In genomic region chr1:15985611-15986272, GRCh38 we compare ENCODE assay signal across 15 cellular contexts. TPM values are rescaled to one million over a fixed set of nuclear protein-coding genes. Genes with fewer than 3 reads are reported as not detected.
DNase-seq lines count a peak whose midpoint lies in the region; ATAC-seq and TF ChIP-seq lines count a peak whose summit lies in the region.
"Had no signal": no experiment of that assay in that cellular context is flagged by ENCODE, and none has a peak within 500 bp of the region (broad histone marks: within the 10 kb centered on the region; RNA-seq: fewer than 3 reads in every experiment).

No MANE protein-coding gene starts in this region.

- no peak overlapping the region for H3K27ac ChIP-seq in RWPE2 (ENCODE audit: poor library complexity, severe bottlenecking)
- H3K27ac ChIP-seq in mesenchymal stem cell (ENCODE audit: low read length, poor library complexity, severe bottlenecking), result no peak overlapping the region
- H3K27ac ChIP-seq in dorsolateral prefrontal cortex, result no peak overlapping the region
- H3K27ac ChIP-seq in naive thymus-derived CD4-positive, alpha-beta T cell (ENCODE audit: low read depth, low read length), result no peak overlapping the region
- H3K27ac ChIP-seq: parathyroid adenoma, uterus had no signal

- H3K9me3 ChIP-seq in RWPE2 (ENCODE audit: severe bottlenecking) (peaks cover 4% of the 10 kb centered on the region), mesenchymal stem cell (ENCODE audit: control insufficient read depth, low read length) (peaks cover 13% of the 10 kb centered on the region)
- peaks cover 0 to 3% (median 0%) of the 10 kb centered on the region in 3 experiments for H3K9me3 ChIP-seq in naive thymus-derived CD4-positive, alpha-beta T cell (ENCODE audit: control insufficient read depth in 2 of 3, low read length in 3 of 3)
- H3K9me3 ChIP-seq: uterus had no signal

- H3K14ac ChIP-seq in mesenchymal stem cell (ENCODE audit: low read length in 2 of 2), result no peak overlapping the region

- no peak overlapping the region for H3K4me3 Mint-ChIP-seq in activated naive CD4-positive, alpha-beta T cell treated with anti-CD3 and anti-CD28 coated beads for 36 hours
- H3K4me3 Mint-ChIP-seq in naive thymus-derived CD4-positive, alpha-beta T cell, result no peak overlapping the region
- H3K4me3 Mint-ChIP-seq: activated CD4-positive, alpha-beta T cell treated with anti-CD3 and anti-CD28 coated beads, Interleukin-2, amount 10 ng/mL, durations not matched to agents 7 days and 5 days; mesothelial cell of epicardium had no signal

- no peak overlapping the region for H4K8ac ChIP-seq in mesenchymal stem cell (ENCODE audit: low read length)

- no peak overlapping the region for H2BK12ac ChIP-seq in mesenchymal stem cell (ENCODE audit: low read length in 2 of 2)

- CTCF ChIA-PET in activated naive CD4-positive, alpha-beta T cell treated with anti-CD3 and anti-CD28 coated beads for 36 hours (lab: Charles Lee), result interaction anchor here (1.2 kb wide), 1 partner anchor 194 kb away, joined by 4 read pairs; no protein-coding TSS in a partner anchor
- CTCF ChIA-PET in naive thymus-derived CD4-positive, alpha-beta T cell (lab: Charles Lee), result no interaction called here

- H3K4me1 ChIP-seq in RWPE2 (ENCODE audit: insufficient read depth, poor library complexity, severe bottlenecking) (no peaks in the 10 kb centered on the region), mesenchymal stem cell (ENCODE audit: control insufficient read depth, insufficient read depth, low read depth, low read length) (peaks cover 1% of the 10 kb centered on the region)
- no peaks in the 10 kb centered on the region for H3K4me1 ChIP-seq in naive thymus-derived CD4-positive, alpha-beta T cell (ENCODE audit: control insufficient read depth in 2 of 2, insufficient read depth in 2 of 2, low read length in 2 of 2)
- H3K4me1 ChIP-seq: parathyroid adenoma, uterus had no signal

- DNase-seq in activated naive CD4-positive, alpha-beta T cell treated with Interleukin-2 at 50 U/mL for 16 hours, result peak; percentile 19
- no peak for DNase-seq in activated naive CD4-positive, alpha-beta T cell treated with anti-CD3 and anti-CD28 coated beads for 36 hours
- DNase-seq in RWPE2 (ENCODE audit: low spot score), result no peak
- DNase-seq in mesenchymal stem cell, result peak; percentile 21
- DNase-seq in dorsolateral prefrontal cortex, result no peak
- DNase-seq in naive thymus-derived CD4-positive, alpha-beta T cell, result no peak
- DNase-seq: activated CD4-positive, alpha-beta T cell treated with anti-CD3 and anti-CD28 coated beads, Interleukin-2, amount 10 ng/mL, durations not matched to agents 7 days and 5 days; activated gamma-delta T cell; DMS 273 treated with DMSO at 0.1 percent for 48 hours; KG1; NCI-H2081; NK-92 treated with Interleukin-12 subunit alpha and Interleukin-12 subunit beta, amount 100 ng/mL, for 24 hours; uterus had no signal

- H3K79me1 ChIP-seq in mesenchymal stem cell (replicated peaks; ENCODE audit: low read length, poor library complexity, severe bottlenecking), result no peaks in the 10 kb centered on the region

- H2AFZ ChIP-seq in mesenchymal stem cell (ENCODE audit: low read depth, low read length), result no peak overlapping the region
- H2AFZ ChIP-seq: parathyroid adenoma had no signal

- TF ChIP-seq CTCF in RWPE2 (IDR thresholded peaks at IDR 0.05; ENCODE audit: poor library complexity, severe bottlenecking), result no peak
- TF ChIP-seq CTCF in dorsolateral prefrontal cortex (IDR thresholded peaks at IDR 0.05 in 54 of 56, conservative IDR thresholded peaks at IDR 0.05 in 2 of 56; ENCODE audit: low read depth in 1 of 56, partially characterized antibody in 56 of 56), result no peak

- H4K91ac ChIP-seq in mesenchymal stem cell (ENCODE audit: low read length), result no peak overlapping the region

- peak; percentile 66 for ATAC-seq in RWPE2 (ENCODE audit: low read depth)
- no peak for ATAC-seq in naive thymus-derived CD4-positive, alpha-beta T cell

- intact Hi-C loops in activated naive CD4-positive, alpha-beta T cell treated with anti-CD3 and anti-CD28 coated beads for 36 hours (cut with micrococcal nuclease), result no loop called here
- intact Hi-C loops in dorsolateral prefrontal cortex (cut with DNase I), result no loop called here
- intact Hi-C loops in naive thymus-derived CD4-positive, alpha-beta T cell (cut with micrococcal nuclease), result no loop called here

- no peak overlapping the region for H2BK5ac ChIP-seq in mesenchymal stem cell (ENCODE audit: low read depth, low read length, poor library complexity, severe bottlenecking)

- no peak overlapping the region for H3K23ac ChIP-seq in mesenchymal stem cell (ENCODE audit: low read length in 2 of 2)

- H3K36me3 ChIP-seq in RWPE2 (ENCODE audit: low read depth) (no peaks in the 10 kb centered on the region), mesenchymal stem cell (ENCODE audit: control insufficient read depth in 1 of 2, insufficient read depth in 2 of 2, low read depth in 1 of 2, low read length in 2 of 2) (no peaks in the 10 kb centered on the region)
- no peaks in the 10 kb centered on the region for H3K36me3 ChIP-seq in naive thymus-derived CD4-positive, alpha-beta T cell (ENCODE audit: control insufficient read depth in 2 of 3, insufficient read depth in 3 of 3, low read length in 3 of 3)
- H3K36me3 ChIP-seq: uterus had no signal

- peaks cover 26% of the 10 kb centered on the region for H3K4me1 Mint-ChIP-seq in activated naive CD4-positive, alpha-beta T cell treated with anti-CD3 and anti-CD28 coated beads for 36 hours (ENCODE audit: low read depth)
- H3K4me1 Mint-ChIP-seq in naive thymus-derived CD4-positive, alpha-beta T cell, result no peaks in the 10 kb centered on the region
- H3K4me1 Mint-ChIP-seq: activated CD4-positive, alpha-beta T cell treated with anti-CD3 and anti-CD28 coated beads, Interleukin-2, amount 10 ng/mL, durations not matched to agents 7 days and 5 days; mesothelial cell of epicardium had no signal

- H3K36me3 Mint-ChIP-seq in activated naive CD4-positive, alpha-beta T cell treated with anti-CD3 and anti-CD28 coated beads for 36 hours (ENCODE audit: low read depth), result no peaks in the 10 kb centered on the region
- no peaks in the 10 kb centered on the region for H3K36me3 Mint-ChIP-seq in naive thymus-derived CD4-positive, alpha-beta T cell
- H3K36me3 Mint-ChIP-seq: mesothelial cell of epicardium had no signal

- H3K4ac ChIP-seq in mesenchymal stem cell (ENCODE audit: low read depth in 1 of 2, low read length in 2 of 2), result no peak overlapping the region

- H3K4me3 ChIP-seq in RWPE2 (ENCODE audit: severe bottlenecking) (no peak overlapping the region), mesenchymal stem cell (ENCODE audit: insufficient read depth in 1 of 2, low read depth in 1 of 2, low read length in 2 of 2) (no peak overlapping the region), dorsolateral prefrontal cortex (no peak overlapping the region)
- H3K4me3 ChIP-seq in naive thymus-derived CD4-positive, alpha-beta T cell (ENCODE audit: low read length), result no peak overlapping the region
- H3K4me3 ChIP-seq: uterus had no signal

- no peak overlapping the region for H2BK15ac ChIP-seq in mesenchymal stem cell (ENCODE audit: low read depth, poor library complexity, severe bottlenecking)

- H3K27me3 ChIP-seq in RWPE2 (ENCODE audit: insufficient read depth, poor library complexity, severe bottlenecking), result no peaks in the 10 kb centered on the region
- peaks cover 0 to 4% of the 10 kb centered on the region in 2 experiments for H3K27me3 ChIP-seq in mesenchymal stem cell (ENCODE audit: control insufficient read depth in 1 of 2, insufficient read depth in 1 of 2, low read length in 2 of 2)
- no peaks in the 10 kb centered on the region for H3K27me3 ChIP-seq in dorsolateral prefrontal cortex
- H3K27me3 ChIP-seq in naive thymus-derived CD4-positive, alpha-beta T cell (ENCODE audit: control insufficient read depth in 2 of 2, insufficient read depth in 2 of 2, low read length in 2 of 2), result no peaks in the 10 kb centered on the region
- H3K27me3 ChIP-seq: uterus had no signal

- no peak overlapping the region for H2AK5ac ChIP-seq in mesenchymal stem cell (ENCODE audit: low read length, severe bottlenecking)

- no peak overlapping the region for H3K27ac Mint-ChIP-seq in activated naive CD4-positive, alpha-beta T cell treated with anti-CD3 and anti-CD28 coated beads for 36 hours
- H3K27ac Mint-ChIP-seq in naive thymus-derived CD4-positive, alpha-beta T cell, result no peak overlapping the region
- H3K27ac Mint-ChIP-seq: activated CD4-positive, alpha-beta T cell treated with anti-CD3 and anti-CD28 coated beads, Interleukin-2, amount 10 ng/mL, durations not matched to agents 7 days and 5 days; mesothelial cell of epicardium had no signal

- H3K27me3 Mint-ChIP-seq in activated naive CD4-positive, alpha-beta T cell treated with anti-CD3 and anti-CD28 coated beads for 36 hours (ENCODE audit: low read depth), result no peaks in the 10 kb centered on the region
- H3K27me3 Mint-ChIP-seq in naive thymus-derived CD4-positive, alpha-beta T cell, result peaks cover 0 to 3% (median 0%) of the 10 kb centered on the region in 5 donors

- H2BK120ac ChIP-seq in mesenchymal stem cell (ENCODE audit: low read depth, low read length), result no peak overlapping the region

- no peak overlapping the region for H3K9ac ChIP-seq in mesenchymal stem cell (ENCODE audit: low read length)
- H3K9ac ChIP-seq: parathyroid adenoma had no signal

- H3K18ac ChIP-seq in mesenchymal stem cell (ENCODE audit: low read depth in 1 of 2, low read length in 2 of 2), result no peak overlapping the region

- POLR2A ChIA-PET in naive thymus-derived CD4-positive, alpha-beta T cell (lab: Charles Lee), result interaction anchor here (0.7 kb wide), 1 partner anchor 407 kb away, joined by 3 read pairs; no protein-coding TSS in a partner anchor

- 63% methylated on average over 3 of the region's 4 CpGs for WGBS in mesenchymal stem cell

- no peak overlapping the region for H3K4me2 ChIP-seq in mesenchymal stem cell (ENCODE audit: low read length, poor library complexity, severe bottlenecking)

- peaks cover 7% of the 10 kb centered on the region for H3K9me3 Mint-ChIP-seq in activated naive CD4-positive, alpha-beta T cell treated with anti-CD3 and anti-CD28 coated beads for 36 hours
- H3K9me3 Mint-ChIP-seq in naive thymus-derived CD4-positive, alpha-beta T cell, result no peaks in the 10 kb centered on the region
- H3K9me3 Mint-ChIP-seq: activated CD4-positive, alpha-beta T cell treated with anti-CD3 and anti-CD28 coated beads, Interleukin-2, amount 10 ng/mL, durations not matched to agents 7 days and 5 days had no signal

RNA-seq across cellular contexts. Expression of gene ZBTB17, which starts 9.8 kb away (rescaled TPM):
- total RNA-seq in activated naive CD4-positive, alpha-beta T cell treated with anti-CD3 and anti-CD28 coated beads for 36 hours, result 10 to 100 TPM; 34.8 to 37.5 TPM
- polyA plus RNA-seq in mesenchymal stem cell (2013, experiment 1 of 2), result 17.2 TPM
- 16.9 TPM for polyA plus RNA-seq in mesenchymal stem cell (2013, experiment 2 of 2)
- 10 to 100 TPM; 29.3 to 71.4 (median 45.9) TPM for total RNA-seq in dorsolateral prefrontal cortex
- 10 to 100 TPM; 47.3 to 85.1 (median 65.0) TPM for total RNA-seq in naive thymus-derived CD4-positive, alpha-beta T cell
- polyA plus RNA-seq in naive thymus-derived CD4-positive, alpha-beta T cell, result 10 to 100 TPM; 11.2 to 33.7 TPM

RNA-seq across cellular contexts. Expression of gene SRARP, which starts 18.3 kb away (rescaled TPM):
- not detected for total RNA-seq in activated naive CD4-positive, alpha-beta T cell treated with anti-CD3 and anti-CD28 coated beads for 36 hours
- polyA plus RNA-seq in mesenchymal stem cell (2013, experiment 1 of 2), result not detected
- not detected for polyA plus RNA-seq in mesenchymal stem cell (2013, experiment 2 of 2)
- 10 to 100 TPM in 12 of 120 experiments, 1 to 10 TPM in 108; 2.1 to 17.6 (median 5.9) TPM for total RNA-seq in dorsolateral prefrontal cortex
- total RNA-seq in naive thymus-derived CD4-positive, alpha-beta T cell, result not detected
- polyA plus RNA-seq in naive thymus-derived CD4-positive, alpha-beta T cell, result not detected
- total RNA-seq: activated CD4-positive, alpha-beta T cell treated with anti-CD3 and anti-CD28 coated beads, Interleukin-2, amount 10 ng/mL, durations not matched to agents 7 days and 5 days; mesothelial cell of epicardium; uterus had no signal

RNA-seq across cellular contexts. Expression of gene HSPB7, which starts 32.1 kb away (rescaled TPM):
- not detected for total RNA-seq in activated naive CD4-positive, alpha-beta T cell treated with anti-CD3 and anti-CD28 coated beads for 36 hours
- 3.4 TPM for polyA plus RNA-seq in mesenchymal stem cell (2013, experiment 1 of 2)
- 4.0 TPM for polyA plus RNA-seq in mesenchymal stem cell (2013, experiment 2 of 2)
- 10 to 100 TPM in 2 of 120 experiments, 1 to 10 TPM in 107, under 1 TPM in 11; 0.34 to 16.8 (median 2.1) TPM for total RNA-seq in dorsolateral prefrontal cortex
- total RNA-seq in naive thymus-derived CD4-positive, alpha-beta T cell, result not detected
- not detected for polyA plus RNA-seq in naive thymus-derived CD4-positive, alpha-beta T cell
- total RNA-seq: activated CD4-positive, alpha-beta T cell treated with anti-CD3 and anti-CD28 coated beads, Interleukin-2, amount 10 ng/mL, durations not matched to agents 7 days and 5 days had no signal

RNA-seq across cellular contexts. Expression of gene CLCNKA, which starts 36.1 kb away (rescaled TPM):
- not detected for total RNA-seq in activated naive CD4-positive, alpha-beta T cell treated with anti-CD3 and anti-CD28 coated beads for 36 hours
- polyA plus RNA-seq in mesenchymal stem cell (2013, experiment 1 of 2), result 0.19 TPM
- 0.16 TPM for polyA plus RNA-seq in mesenchymal stem cell (2013, experiment 2 of 2)
- total RNA-seq in dorsolateral prefrontal cortex, result 1 to 10 TPM in 15 of 120 experiments, under 1 TPM in 42, not detected in 63; 0.16 to 2.5 (median 0.66) TPM
- not detected for total RNA-seq in naive thymus-derived CD4-positive, alpha-beta T cell
- not detected for polyA plus RNA-seq in naive thymus-derived CD4-positive, alpha-beta T cell
- total RNA-seq: activated CD4-positive, alpha-beta T cell treated with anti-CD3 and anti-CD28 coated beads, Interleukin-2, amount 10 ng/mL, durations not matched to agents 7 days and 5 days had no signal

RNA-seq across cellular contexts. Expression of gene CLCNKB, which starts 57.8 kb away (rescaled TPM):
- total RNA-seq in activated naive CD4-positive, alpha-beta T cell treated with anti-CD3 and anti-CD28 coated beads for 36 hours, result not detected
- polyA plus RNA-seq in mesenchymal stem cell (2013, experiment 1 of 2), result 0.43 TPM
- 0.32 TPM for polyA plus RNA-seq in mesenchymal stem cell (2013, experiment 2 of 2)
- total RNA-seq in dorsolateral prefrontal cortex, result under 1 TPM in 27 of 120 experiments, not detected in 93; 0.21 to 0.98 (median 0.29) TPM
- not detected for total RNA-seq in naive thymus-derived CD4-positive, alpha-beta T cell
- not detected for polyA plus RNA-seq in naive thymus-derived CD4-positive, alpha-beta T cell
- total RNA-seq: activated CD4-positive, alpha-beta T cell treated with anti-CD3 and anti-CD28 coated beads, Interleukin-2, amount 10 ng/mL, durations not matched to agents 7 days and 5 days had no signal

Comparison
In these comparisons a context has a peak if more than half of its experiments do, and no peak if none do; other contexts are left out.
1. DNase-seq: peak in activated naive CD4-positive, alpha-beta T cell treated with Interleukin-2 at 50 U/mL for 16 hours (single experiment) and mesenchymal stem cell (single experiment); none in activated naive CD4-positive, alpha-beta T cell treated with anti-CD3 and anti-CD28 coated beads for 36 hours (single experiment), RWPE2 (single experiment), dorsolateral prefrontal cortex (0 of 10) and naive thymus-derived CD4-positive, alpha-beta T cell (0 of 9).